ENCODE assay signal across 8 cellular contexts in the genomic region with DNA sequence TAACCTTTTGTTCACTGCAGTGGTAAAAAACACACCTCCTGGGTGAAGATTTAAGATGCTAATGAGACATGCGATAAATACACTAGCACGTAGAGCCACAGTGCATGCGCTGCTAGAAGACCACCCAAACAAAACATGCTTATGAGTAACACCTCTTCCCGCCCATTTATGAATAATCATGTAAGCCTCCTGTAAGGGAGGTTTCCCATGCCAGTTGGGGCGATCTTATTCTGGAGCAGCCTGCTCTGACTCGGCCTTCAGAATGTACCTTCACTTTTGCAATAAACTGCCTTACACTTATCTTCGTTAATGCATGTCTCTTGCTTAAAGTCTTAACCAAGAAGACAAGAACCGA.
"Had no signal": no experiment of that assay in that cellular context is flagged by ENCODE, and none has a peak within 500 bp of the region (broad histone marks: within the 10 kb centered on the region; RNA-seq: fewer than 3 reads in every experiment).

No MANE protein-coding gene starts in this region.

- H3K4me3 ChIP-seq: lower lobe of right lung, ovary, stomach, testis had no signal

- H3K9me3 ChIP-seq: lower lobe of right lung, ovary, stomach, testis had no signal

- DNase-seq: activated gamma-delta T cell, amniotic stem cell had no signal

- H3K27ac ChIP-seq: epithelial cell of prostate, lower lobe of right lung, ovary, stomach, testis had no signal

- H3K36me3 ChIP-seq: ovary had no signal

- H3K27me3 ChIP-seq: ovary, stomach, testis had no signal

- FAIRE-seq: small intestine had no signal
